24 cellular contexts compared by ENCODE assay signal in the genomic region with DNA sequence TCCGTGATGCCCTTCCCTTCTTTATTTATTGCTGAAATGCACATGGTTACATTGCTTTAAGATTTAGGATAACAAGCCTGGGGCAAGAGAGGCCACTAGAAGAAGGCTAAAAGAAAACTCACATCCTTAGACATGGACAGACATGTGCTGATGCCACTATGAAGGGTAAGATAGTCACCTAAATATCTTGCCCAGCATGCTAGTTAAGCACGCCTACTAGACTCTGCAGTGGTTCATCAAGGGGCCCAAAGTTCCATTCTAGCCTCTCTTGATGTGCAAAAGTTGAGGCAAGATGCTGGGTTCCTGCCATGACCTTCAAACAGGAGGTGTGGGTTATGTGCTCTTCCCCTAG. TPM values are rescaled to one million over a fixed set of nuclear protein-coding genes. Genes with fewer than 3 reads are reported as not detected.
DNase-seq lines count a peak whose midpoint lies in the region; ATAC-seq, FAIRE-seq and TF ChIP-seq lines count a peak whose summit lies in the region.
"Had no signal": no experiment of that assay in that cellular context is flagged by ENCODE, and none has a peak within 500 bp of the region (broad histone marks: within the 10 kb centered on the region; RNA-seq: fewer than 3 reads in every experiment).

No MANE protein-coding gene starts in this region.

- H3K27me3 Mint-ChIP-seq in activated CD4-positive, alpha-beta T cell treated with anti-CD3 and anti-CD28 coated beads for 36 hours, result no peaks in the 10 kb centered on the region
- no peaks in the 10 kb centered on the region for H3K27me3 Mint-ChIP-seq in activated CD4-positive, alpha-beta T cell treated with anti-CD3 and anti-CD28 coated beads, Interleukin-2, amount 10 ng/mL, durations not matched to agents 7 days and 5 days
- H3K27me3 Mint-ChIP-seq in type B pancreatic cell, result no peaks in the 10 kb centered on the region
- H3K27me3 Mint-ChIP-seq in activated T-helper 17 cell treated with anti-CD3 and anti-CD28 coated beads, Interleukin-2, amount 50 U/mL, for 72 hours, result no peaks in the 10 kb centered on the region

- in situ Hi-C loops in gastrocnemius medialis (cut with MboI; ENCODE audit: low sequenced_read_pairs in 4 of 4), result no loop called here

- H3K36me3 Mint-ChIP-seq in activated CD4-positive, alpha-beta T cell treated with anti-CD3 and anti-CD28 coated beads for 36 hours (ENCODE audit: low read depth), result peaks cover 25% of the 10 kb centered on the region
- peaks cover 2% of the 10 kb centered on the region for H3K36me3 Mint-ChIP-seq in activated CD4-positive, alpha-beta T cell treated with anti-CD3 and anti-CD28 coated beads, Interleukin-2, amount 10 ng/mL, durations not matched to agents 7 days and 5 days (ENCODE audit: low read depth)
- peaks cover 14% of the 10 kb centered on the region for H3K36me3 Mint-ChIP-seq in type B pancreatic cell
- peaks cover 65% of the 10 kb centered on the region for H3K36me3 Mint-ChIP-seq in activated T-helper 17 cell treated with anti-CD3 and anti-CD28 coated beads, Interleukin-2, amount 50 U/mL, for 72 hours (ENCODE audit: low read depth)

- H3K9me3 Mint-ChIP-seq in activated CD4-positive, alpha-beta T cell treated with anti-CD3 and anti-CD28 coated beads for 36 hours (ENCODE audit: low read depth), result no peaks in the 10 kb centered on the region
- H3K9me3 Mint-ChIP-seq in activated CD4-positive, alpha-beta T cell treated with anti-CD3 and anti-CD28 coated beads, Interleukin-2, amount 10 ng/mL, durations not matched to agents 7 days and 5 days, result no peaks in the 10 kb centered on the region
- no peaks in the 10 kb centered on the region for H3K9me3 Mint-ChIP-seq in type B pancreatic cell
- H3K9me3 Mint-ChIP-seq in activated T-helper 17 cell treated with anti-CD3 and anti-CD28 coated beads, Interleukin-2, amount 50 U/mL, for 72 hours, result no peaks in the 10 kb centered on the region

- H3K4me3 ChIP-seq in ascending aorta, result no peak overlapping the region
- H3K4me3 ChIP-seq in kidney (ENCODE audit: low read length in 2 of 2), result peak overlapping the region in 1 of 2 donors; percentile 12
- H3K4me3 ChIP-seq in gastrocnemius medialis, result no peak overlapping the region
- H3K4me3 ChIP-seq: BLaER1, stomach had no signal

- TF ChIP-seq CTCF in ascending aorta (IDR thresholded peaks at IDR 0.05), result no peak
- no peak for TF ChIP-seq CTCF in kidney (IDR thresholded peaks at IDR 0.05; ENCODE audit: borderline replicate concordance, extremely low read depth, insufficient read depth)
- TF ChIP-seq CTCF in type B pancreatic cell (conservative IDR thresholded peaks at IDR 0.05), result no peak
- TF ChIP-seq CTCF in gastrocnemius medialis (IDR thresholded peaks at IDR 0.05 in 4 of 5, conservative IDR thresholded peaks at IDR 0.05 in 1 of 5), result no peak

- H3K27ac Mint-ChIP-seq in activated CD4-positive, alpha-beta T cell treated with anti-CD3 and anti-CD28 coated beads for 36 hours, result peak overlapping the region; percentile 56
- H3K27ac Mint-ChIP-seq in activated CD4-positive, alpha-beta T cell treated with anti-CD3 and anti-CD28 coated beads, Interleukin-2, amount 10 ng/mL, durations not matched to agents 7 days and 5 days, result no peak overlapping the region
- H3K27ac Mint-ChIP-seq in type B pancreatic cell, result peak overlapping the region; percentile 6
- no peak overlapping the region for H3K27ac Mint-ChIP-seq in activated T-helper 17 cell treated with anti-CD3 and anti-CD28 coated beads, Interleukin-2, amount 50 U/mL, for 72 hours

- H3K4me1 Mint-ChIP-seq in activated CD4-positive, alpha-beta T cell treated with anti-CD3 and anti-CD28 coated beads for 36 hours, result peaks cover 8% of the 10 kb centered on the region
- no peaks in the 10 kb centered on the region for H3K4me1 Mint-ChIP-seq in activated CD4-positive, alpha-beta T cell treated with anti-CD3 and anti-CD28 coated beads, Interleukin-2, amount 10 ng/mL, durations not matched to agents 7 days and 5 days
- H3K4me1 Mint-ChIP-seq in type B pancreatic cell (ENCODE audit: unreplicated experiment), result peaks cover 18% of the 10 kb centered on the region
- no peaks in the 10 kb centered on the region for H3K4me1 Mint-ChIP-seq in activated T-helper 17 cell treated with anti-CD3 and anti-CD28 coated beads, Interleukin-2, amount 50 U/mL, for 72 hours

- no peak for DNase-seq in activated CD4-positive, alpha-beta T cell treated with anti-CD3 and anti-CD28 coated beads for 36 hours
- DNase-seq in activated CD4-positive, alpha-beta T cell treated with anti-CD3 and anti-CD28 coated beads, Interleukin-2, amount 10 ng/mL, durations not matched to agents 7 days and 5 days, result no peak
- DNase-seq in ascending aorta (ENCODE audit: low spot score in 2 of 2) (no peak), kidney (no peak), type B pancreatic cell (ENCODE audit: extremely low spot score, unreplicated experiment) (no peak), caudate nucleus (lab: John Stamatoyannopoulos, UW) (no peak), gastrocnemius medialis (no peak)
- DNase-seq: 8988T; activated CD4-positive, alpha-beta T cell treated with anti-CD3 and anti-CD28 coated beads, Interleukin-2, amount 50 U/mL, for 48 hours; activated gamma-delta T cell; central memory CD4-positive, alpha-beta T cell; foreskin melanocyte; MM.1S; NCI-H1436 treated with DMSO at 0.1 percent for 48 hours; NCI-H510A treated with DMSO at 0.1 percent for 48 hours; nucleus accumbens; stimulated activated CD4-positive, alpha-beta T cell treated with anti-CD3 and anti-CD28 coated beads, Interleukin-4, amount 100 ng/mL, for 4 hours; stomach; trophoblast cell; WERI-Rb-1 had no signal

- H3K4me3 Mint-ChIP-seq in activated CD4-positive, alpha-beta T cell treated with anti-CD3 and anti-CD28 coated beads for 36 hours, result no peak overlapping the region
- H3K4me3 Mint-ChIP-seq in activated CD4-positive, alpha-beta T cell treated with anti-CD3 and anti-CD28 coated beads, Interleukin-2, amount 10 ng/mL, durations not matched to agents 7 days and 5 days, result no peak overlapping the region
- no peak overlapping the region for H3K4me3 Mint-ChIP-seq in type B pancreatic cell
- H3K4me3 Mint-ChIP-seq in activated T-helper 17 cell treated with anti-CD3 and anti-CD28 coated beads, Interleukin-2, amount 50 U/mL, for 72 hours, result no peak overlapping the region

- CTCF ChIA-PET in activated CD4-positive, alpha-beta T cell treated with anti-CD3 and anti-CD28 coated beads for 36 hours (lab: Charles Lee), result interaction anchor here (1.0 kb wide), 1 partner anchor 27 kb away, joined by 3 read pairs; no protein-coding TSS in a partner anchor
- CTCF ChIA-PET in activated CD4-positive, alpha-beta T cell treated with anti-CD3 and anti-CD28 coated beads, Interleukin-2, amount 10 ng/mL, durations not matched to agents 7 days and 5 days (lab: Charles Lee), result interaction anchor here (1.9 kb wide), 1 partner anchor 10 kb away, joined by 4 read pairs; no protein-coding TSS in a partner anchor

- intact Hi-C loops in activated CD4-positive, alpha-beta T cell treated with anti-CD3 and anti-CD28 coated beads for 36 hours (cut with DNase I, micrococcal nuclease), result loop anchor here in 1 of 2 experiments (2.0 kb wide), 1 partner anchor 22 kb away; no protein-coding TSS in a partner anchor
- intact Hi-C loops in ascending aorta (cut with DNase I) (loop anchor here (5.0 kb wide), 1 partner anchor 50 kb away; the partner anchor contains the start of gene GRAMD2B), kidney (cut with DNase I) (no loop called here), gastrocnemius medialis (cut with DNase I; ENCODE audit: low total_unique reads) (no loop called here)

- H3K36me3 ChIP-seq in ascending aorta (peaks cover 18 to 61% of the 10 kb centered on the region in 2 donors), kidney (ENCODE audit: control insufficient read depth in 1 of 2, insufficient read depth in 2 of 2, low read length in 2 of 2) (peaks cover 14 to 24% of the 10 kb centered on the region in 2 donors), gastrocnemius medialis (peaks cover 0 to 6% of the 10 kb centered on the region in 2 donors)
- H3K36me3 ChIP-seq: BLaER1, WERI-Rb-1 had no signal

- TF ChIP-seq POLR2A in gastrocnemius medialis (IDR thresholded peaks at IDR 0.05), result no peak

- H3K9me3 ChIP-seq in ascending aorta (no peaks in the 10 kb centered on the region), kidney (ENCODE audit: control insufficient read depth in 1 of 2, low read length in 2 of 2) (no peaks in the 10 kb centered on the region), gastrocnemius medialis (no peaks in the 10 kb centered on the region)
- H3K9me3 ChIP-seq: BLaER1, stomach had no signal

- H3K27ac ChIP-seq in ascending aorta, result peak overlapping the region; percentile 62 to 74
- H3K27ac ChIP-seq in kidney (ENCODE audit: low read depth in 2 of 2, low read length in 2 of 2), result peak overlapping the region; percentile 79 to 80
- H3K27ac ChIP-seq in caudate nucleus (ENCODE audit: low read depth, low read length), result no peak overlapping the region
- no peak overlapping the region for H3K27ac ChIP-seq in gastrocnemius medialis
- H3K27ac ChIP-seq: BLaER1, stomach, WERI-Rb-1 had no signal

- POLR2A ChIA-PET in activated CD4-positive, alpha-beta T cell treated with anti-CD3 and anti-CD28 coated beads for 36 hours (lab: Charles Lee), result no interaction called here
- POLR2A ChIA-PET in activated CD4-positive, alpha-beta T cell treated with anti-CD3 and anti-CD28 coated beads, Interleukin-2, amount 10 ng/mL, durations not matched to agents 7 days and 5 days (lab: Charles Lee), result no interaction called here

- peak; percentile 49 for ATAC-seq in activated CD4-positive, alpha-beta T cell treated with anti-CD3 and anti-CD28 coated beads for 36 hours
- no peak for ATAC-seq in gastrocnemius medialis
- no peak for ATAC-seq in activated T-helper 17 cell treated with anti-CD3 and anti-CD28 coated beads, Interleukin-2, amount 50 U/mL, for 72 hours (replicated peaks)

- H3K4me1 ChIP-seq in ascending aorta (peaks cover 0 to 18% of the 10 kb centered on the region in 2 donors), kidney (ENCODE audit: control insufficient read depth in 1 of 2, insufficient read depth in 1 of 2, low read depth in 1 of 2, low read length in 2 of 2) (peaks cover 21 to 31% of the 10 kb centered on the region in 2 donors), gastrocnemius medialis (peaks cover 0 to 5% of the 10 kb centered on the region in 2 donors)
- H3K4me1 ChIP-seq: BLaER1 had no signal

- no peak for FAIRE-seq in kidney (lab: Jason Lieb, UNC)
- FAIRE-seq: GM12892, islet of Langerhans had no signal

- peak overlapping the region in 1 of 2 donors; percentile 7 for H3K9ac ChIP-seq in kidney (ENCODE audit: low read length in 2 of 2)
- H3K9ac ChIP-seq: BLaER1 had no signal

- H3K27me3 ChIP-seq in ascending aorta (no peaks in the 10 kb centered on the region), gastrocnemius medialis (no peaks in the 10 kb centered on the region)
- H3K27me3 ChIP-seq: BLaER1, stomach had no signal

RNA-seq across cellular contexts. Expression of gene GRAMD2B, which starts 49.3 kb away (rescaled TPM):
- 10 to 100 TPM in 1 of 2 experiments, 1 to 10 TPM in 1; 9.7 to 13.9 TPM for total RNA-seq in activated CD4-positive, alpha-beta T cell treated with anti-CD3 and anti-CD28 coated beads for 36 hours
- total RNA-seq in activated CD4-positive, alpha-beta T cell treated with anti-CD3 and anti-CD28 coated beads, Interleukin-2, amount 10 ng/mL, durations not matched to agents 7 days and 5 days, result 1 to 10 TPM; 3.3 to 4.4 TPM
- total RNA-seq in ascending aorta (55.6 TPM), kidney (38.5 TPM), type B pancreatic cell (ENCODE audit: low replicate concordance) (18.3 and 21.5 TPM in 2 replicates), gastrocnemius medialis (10 to 100 TPM in 1 of 4 donors, 1 to 10 TPM in 3; 4.6 to 10.4 (median 8.9) TPM)
- polyA plus RNA-seq in kidney (ENCODE audit: insufficient read depth, low read depth, low replicate concordance), result 18.4 TPM
- 10 to 100 TPM in 1 of 2 donors, 1 to 10 TPM in 1; 8.0 to 11.8 TPM for total RNA-seq in activated T-helper 17 cell treated with anti-CD3 and anti-CD28 coated beads, Interleukin-2, amount 50 U/mL, for 72 hours

Comparison
In these comparisons a context has a peak if more than half of its experiments do, and no peak if none do; other contexts are left out.
1. H3K27ac Mint-ChIP-seq: peak in activated CD4-positive, alpha-beta T cell treated with anti-CD3 and anti-CD28 coated beads for 36 hours (single experiment) and type B pancreatic cell (single experiment); none in activated CD4-positive, alpha-beta T cell treated with anti-CD3 and anti-CD28 coated beads, Interleukin-2, amount 10 ng/mL, durations not matched to agents 7 days and 5 days (single experiment) and activated T-helper 17 cell treated with anti-CD3 and anti-CD28 coated beads, Interleukin-2, amount 50 U/mL, for 72 hours (single experiment).
2. H3K27ac ChIP-seq: peak in ascending aorta (2 of 2) and kidney (2 of 2); none in caudate nucleus (single experiment) and gastrocnemius medialis (0 of 4).